13 cellular contexts compared by ENCODE assay signal in the genomic region with DNA sequence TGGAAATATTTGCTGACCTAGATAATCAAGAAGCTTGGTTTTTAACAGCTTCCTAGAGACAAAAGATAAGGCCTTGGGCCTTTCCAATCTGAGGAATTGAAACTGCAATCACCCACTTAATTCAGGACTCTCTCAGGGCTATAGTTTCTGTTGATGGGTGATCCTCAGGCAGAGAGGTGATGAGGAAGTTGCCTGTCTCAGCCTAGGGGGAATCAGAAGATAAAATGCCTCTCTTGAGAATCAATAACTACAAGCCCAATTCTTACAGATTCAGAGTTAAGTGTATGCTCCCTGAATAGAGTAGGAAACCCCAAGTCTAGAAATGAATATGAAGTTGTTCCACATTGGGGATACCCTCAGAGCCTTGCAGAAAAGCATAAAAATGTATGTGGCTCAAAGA. TPM values are rescaled to one million over a fixed set of nuclear protein-coding genes. Genes with fewer than 3 reads are reported as not detected.
DNase-seq lines count a peak whose midpoint lies in the region; ATAC-seq, FAIRE-seq and TF ChIP-seq lines count a peak whose summit lies in the region.
"Had no signal": no experiment of that assay in that cellular context is flagged by ENCODE, and none has a peak within 500 bp of the region (broad histone marks: within the 10 kb centered on the region; RNA-seq: fewer than 3 reads in every experiment).

No MANE protein-coding gene starts in this region.

- ATAC-seq in GM18867 (IDR thresholded peaks at IDR 0.05; ENCODE audit: unreplicated experiment): peak; percentile 34
- peak; percentile 31 for ATAC-seq in GM21737 (IDR thresholded peaks at IDR 0.05; ENCODE audit: unreplicated experiment)
- peak; percentile 75 for ATAC-seq in memory B cell (ENCODE audit: low read depth)

- DNase-seq in memory B cell (ENCODE audit: low spot score in 2 of 2): no peak
- DNase-seq in prostate gland (ENCODE audit: low spot score): no peak
- DNase-seq in small intestine: no peak
- DNase-seq in foreskin melanocyte: no peak
- no peak for DNase-seq in amniotic stem cell (lab: John Stamatoyannopoulos, UW)
- DNase-seq: activated CD4-positive, CD25-positive, alpha-beta regulatory T cell treated with anti-CD3 and anti-CD28 coated beads, Interleukin-2, amount 50 U/mL, for 72 hours; activated naive CD4-positive, alpha-beta T cell treated with anti-CD3 and anti-CD28 coated beads for 36 hours; NCI-H510A treated with DMSO at 0.1 percent for 48 hours; spleen had no signal

- no peaks in the 10 kb centered on the region for H3K36me3 ChIP-seq in KMS-11 (ENCODE audit: insufficient read depth)
- H3K36me3 ChIP-seq in prostate gland: no peaks in the 10 kb centered on the region
- H3K36me3 ChIP-seq in small intestine (ENCODE audit: control insufficient read depth in 2 of 2, insufficient read depth in 2 of 2, low read length in 2 of 2): peaks cover under 1 to 5% of the 10 kb centered on the region in 2 donors

- H2AFZ ChIP-seq in KMS-11 (ENCODE audit: low read depth): no peak overlapping the region

- H3K27me3 Mint-ChIP-seq in memory B cell: no peaks in the 10 kb centered on the region

- H3K4me1 Mint-ChIP-seq in memory B cell: peaks cover 21% of the 10 kb centered on the region

- H4K20me1 ChIP-seq in KMS-11 (ENCODE audit: insufficient read depth): no peaks in the 10 kb centered on the region

- TF ChIP-seq CTCF in KMS-11 (conservative IDR thresholded peaks at IDR 0.05; ENCODE audit: low read depth, low read length): no peak
- TF ChIP-seq CTCF in prostate gland (IDR thresholded peaks at IDR 0.05): no peak

- no peak overlapping the region for H3K9ac ChIP-seq in KMS-11

- H3K27ac ChIP-seq in KMS-11 (peak overlapping the region; percentile 52; the same call in 1 of the 2 replicates), prostate gland (no peak overlapping the region), small intestine (ENCODE audit: low read depth in 1 of 2, low read length in 1 of 2) (no peak overlapping the region)
- H3K27ac ChIP-seq: SJSA1, spleen had no signal

- H3K79me2 ChIP-seq in KMS-11 (ENCODE audit: insufficient read depth, low read depth): no peaks in the 10 kb centered on the region

- no peaks in the 10 kb centered on the region for H3K9me3 ChIP-seq in prostate gland
- H3K9me3 ChIP-seq in small intestine (ENCODE audit: control insufficient read depth, low read depth): no peaks in the 10 kb centered on the region
- H3K9me3 ChIP-seq: SJSA1, spleen had no signal

- no peak for TF ChIP-seq POLR2A in prostate gland (IDR thresholded peaks at IDR 0.05)

- no peaks in the 10 kb centered on the region for H3K27me3 ChIP-seq in KMS-11 (ENCODE audit: insufficient read depth, low read depth)
- no peaks in the 10 kb centered on the region for H3K27me3 ChIP-seq in prostate gland (replicated peaks; ENCODE audit: insufficient read depth)
- no peaks in the 10 kb centered on the region for H3K27me3 ChIP-seq in small intestine (ENCODE audit: control insufficient read depth in 2 of 2, insufficient read depth in 2 of 2, low read length in 2 of 2)
- H3K27me3 ChIP-seq: SJSA1, spleen had no signal

- peak overlapping the region; percentile 62 for H3K4me2 ChIP-seq in KMS-11

- peaks cover 27% of the 10 kb centered on the region for H3K36me3 Mint-ChIP-seq in memory B cell

- H3K4me1 ChIP-seq in KMS-11 (ENCODE audit: low read depth, poor library complexity, severe bottlenecking) (peaks cover 38% of the 10 kb centered on the region), prostate gland (replicated peaks) (no peaks in the 10 kb centered on the region), small intestine (ENCODE audit: control insufficient read depth in 2 of 2, insufficient read depth in 1 of 2, low read depth in 1 of 2, low read length in 1 of 2) (no peaks in the 10 kb centered on the region)

- peak overlapping the region; percentile 55 for H3K27ac Mint-ChIP-seq in memory B cell
- H3K27ac Mint-ChIP-seq: activated naive CD4-positive, alpha-beta T cell treated with anti-CD3 and anti-CD28 coated beads for 36 hours had no signal

- intact Hi-C loops in prostate gland (cut with DNase I): no loop called here

- no peak for FAIRE-seq in small intestine (lab: Jason Lieb, UNC)

- H3K4me3 Mint-ChIP-seq in memory B cell: no peak overlapping the region
- H3K4me3 Mint-ChIP-seq: activated naive CD4-positive, alpha-beta T cell treated with anti-CD3 and anti-CD28 coated beads for 36 hours had no signal

- H3K4me3 ChIP-seq in KMS-11 (IDR thresholded peaks at IDR 0.05; ENCODE audit: insufficient read depth, low read depth, low read length): no peak overlapping the region
- H3K4me3 ChIP-seq in prostate gland: no peak overlapping the region
- no peak overlapping the region for H3K4me3 ChIP-seq in small intestine (ENCODE audit: low read depth in 1 of 2, low read length in 2 of 2)
- H3K4me3 ChIP-seq: SJSA1, spleen had no signal

- no peaks in the 10 kb centered on the region for H3K9me3 Mint-ChIP-seq in memory B cell
- H3K9me3 Mint-ChIP-seq: activated naive CD4-positive, alpha-beta T cell treated with anti-CD3 and anti-CD28 coated beads for 36 hours had no signal

RNA-seq across cellular contexts. Expression of a gene that starts 45.5 kb away (rescaled TPM):
- 10 to 100 TPM; 32.3 to 35.4 TPM for total RNA-seq in prostate gland
- polyA plus RNA-seq in small intestine: 10 to 100 TPM; 12.7 to 19.0 (median 16.8) TPM
